ENCODE assay signal across 33 cellular contexts in genomic region chr3:140011611-140012277, GRCh38.
"Had no signal": no experiment of that assay in that cellular context is flagged by ENCODE, and none has a peak within 500 bp of the region (broad histone marks: within the 10 kb centered on the region; RNA-seq: fewer than 3 reads in every experiment).

No MANE protein-coding gene starts in this region.

- ATAC-seq: activated CD4-positive, alpha-beta T cell treated with anti-CD3 and anti-CD28 coated beads for 36 hours; activated CD4-positive, CD25-positive, alpha-beta regulatory T cell treated with anti-CD3 and anti-CD28 coated beads, Interleukin-2, amount 50 U/mL, for 24 hours; activated CD8-positive, alpha-beta memory T cell treated with anti-CD3 and anti-CD28 coated beads, Interleukin-2, amount 10 ng/mL, durations not matched to agents 7 days and 5 days; activated CD8-positive, alpha-beta T cell treated with anti-CD3 and anti-CD28 coated beads, Interleukin-2, amount 10 ng/mL, durations not matched to agents 7 days and 5 days; activated naive CD4-positive, alpha-beta T cell treated with anti-CD3 and anti-CD28 coated beads, Interleukin-2, amount 50 U/mL, for 72 hours; body of pancreas; WTC11 had no signal

- H3K4me1 ChIP-seq: adrenal gland, breast epithelium had no signal

- H3K36me3 ChIP-seq: adrenal gland, brain microvascular endothelial cell, breast epithelium, WERI-Rb-1 had no signal

- DNase-seq: activated CD4-positive, alpha-beta memory T cell treated with anti-CD3 and anti-CD28 coated beads, Interleukin-2, amount 10 ng/mL, durations not matched to agents 7 days and 5 days; activated CD4-positive, alpha-beta T cell treated with anti-CD3 and anti-CD28 coated beads for 1 hour; activated CD4-positive, alpha-beta T cell treated with anti-CD3 and anti-CD28 coated beads for 36 hours; activated CD4-positive, alpha-beta T cell treated with anti-CD3 and anti-CD28 coated beads for 48 hours; activated CD4-positive, alpha-beta T cell treated with anti-CD3 and anti-CD28 coated beads, Interleukin-2, amount 10 ng/mL, durations not matched to agents 7 days and 5 days; activated CD4-positive, alpha-beta T cell treated with anti-CD3 and anti-CD28 coated beads, Interleukin-2, amount 50 U/mL, for 48 hours; activated CD4-positive, CD25-positive, alpha-beta regulatory T cell; activated CD8-positive, alpha-beta memory T cell treated with anti-CD3 and anti-CD28 coated beads for 24 hours; activated CD8-positive, alpha-beta memory T cell treated with anti-CD3 and anti-CD28 coated beads, Interleukin-2, amount 10 ng/mL, durations not matched to agents 7 days and 5 days; activated CD8-positive, alpha-beta memory T cell treated with anti-CD3 and anti-CD28 coated beads, Interleukin-2, amount 50 U/mL, for 48 hours; activated CD8-positive, alpha-beta T cell treated with anti-CD3 and anti-CD28 coated beads, Interleukin-2, amount 10 ng/mL, durations not matched to agents 7 days and 5 days; activated effector memory CD4-positive, alpha-beta T cell treated with anti-CD3 and anti-CD28 coated beads, Interleukin-2, amount 50 U/mL, for 16 hours; activated gamma-delta T cell treated with Interleukin-2 at 50 U/mL for 16 hours; activated naive CD4-positive, alpha-beta T cell; activated naive CD4-positive, alpha-beta T cell treated with anti-CD3 and anti-CD28 coated beads for 36 hours; activated naive CD4-positive, alpha-beta T cell treated with anti-CD3 and anti-CD28 coated beads, Interleukin-2, amount 50 U/mL, for 16 hours; activated naive CD8-positive, alpha-beta T cell treated with anti-CD3 and anti-CD28 coated beads for 36 hours; activated T-cell treated with anti-CD3 and anti-CD28 coated beads, Interleukin-2, amount 50 U/mL, for 24 hours; activated T-cell treated with anti-CD3 and anti-CD28 coated beads, Interleukin-2, amount 50 U/mL, for 48 hours; adrenal gland; amniotic stem cell; aorta; body of pancreas; brain microvascular endothelial cell; central memory CD4-positive, alpha-beta T cell; T-helper 1 cell; T-helper 2 cell; T-helper 9 cell; WERI-Rb-1 had no signal

- H3K27ac ChIP-seq: adrenal gland, body of pancreas, brain microvascular endothelial cell, breast epithelium, WERI-Rb-1 had no signal

- H3K27me3 ChIP-seq: adrenal gland, body of pancreas, brain microvascular endothelial cell, breast epithelium had no signal

- H3K4me3 ChIP-seq: adrenal gland, body of pancreas, breast epithelium had no signal

- H3K9me3 ChIP-seq: adrenal gland, body of pancreas, breast epithelium had no signal
